14 cellular contexts compared by ENCODE assay signal in genomic region chr5:158154226-158155005, GRCh38.
DNase-seq lines count a peak whose midpoint lies in the region; TF ChIP-seq lines count a peak whose summit lies in the region.
"Had no signal": no experiment of that assay in that cellular context is flagged by ENCODE, and none has a peak within 500 bp of the region (broad histone marks: within the 10 kb centered on the region; RNA-seq: fewer than 3 reads in every experiment).

No MANE protein-coding gene starts in this region.

- WGBS in SK-N-SH (ENCODE audit: low lambda C conversion rate), result 61% methylated on average over 3 of the region's 3 CpGs

- H3K27ac ChIP-seq in SK-N-SH (ENCODE audit: low read depth in 2 of 2, low read length in 1 of 2), result no peak overlapping the region
- H3K27ac ChIP-seq: colonic mucosa had no signal

- TF ChIP-seq RAD21 in SK-N-SH (IDR thresholded peaks at IDR 0.05; ENCODE audit: low read length), result no peak

- no peaks in the 10 kb centered on the region for H3K9me2 ChIP-seq in SK-N-SH

- H3K4me3 ChIP-seq in BJ (ENCODE audit: low read depth, low read length) (no peak overlapping the region), SK-N-SH (ENCODE audit: low read depth in 2 of 2, low read length in 1 of 2) (no peak overlapping the region), fibroblast of mammary gland (ENCODE audit: control insufficient read depth, low read depth, low read length) (no peak overlapping the region)
- H3K4me3 ChIP-seq: colonic mucosa had no signal

- TF ChIP-seq CTCF in BJ (IDR thresholded peaks at IDR 0.05; ENCODE audit: insufficient read depth, low read depth, low read length), result no peak
- TF ChIP-seq CTCF in SK-N-SH (IDR thresholded peaks at IDR 0.05), result no peak
- TF ChIP-seq CTCF in fibroblast of mammary gland (conservative IDR thresholded peaks at IDR 0.05; ENCODE audit: control insufficient read depth, insufficient read depth, low read depth, low read length), result peak; percentile 36

- no peak overlapping the region for H3K4me2 ChIP-seq in SK-N-SH

- H3K4me1 ChIP-seq in SK-N-SH (ENCODE audit: control insufficient read depth in 1 of 2, insufficient read depth in 2 of 2, low read depth in 1 of 2, low read length in 1 of 2), result no peaks in the 10 kb centered on the region
- H3K4me1 ChIP-seq: colonic mucosa had no signal

- POLR2A ChIA-PET in BJ (lab: Charles Lee) (interaction anchor here (0.9 kb wide), 1 partner anchor 840 kb away, joined by 4 read pairs; no protein-coding TSS in a partner anchor), SK-N-SH (lab: Yijun Ruan, JAX) (no interaction called here)

- TF ChIP-seq EP300 in SK-N-SH (IDR thresholded peaks at IDR 0.05; ENCODE audit: borderline replicate concordance in 1 of 2, low read depth in 1 of 2, low read length in 1 of 2), result peak in 1 of 2 experiments; percentile 61; a peak in 2 of 4 replicates

- DNase-seq in BJ (ENCODE audit: low read depth) (peak; percentile 30), SK-N-SH (no peak), fibroblast of mammary gland (ENCODE audit: low read depth) (peak; percentile 100), non-pigmented ciliary epithelial cell (ENCODE audit: low read depth) (peak; percentile 78), HK-2 (ENCODE audit: unreplicated experiment) (no peak), mesenteric fat pad (ENCODE audit: low spot score) (no peak), LoVo (ENCODE audit: low spot score) (no peak)
- no peak for DNase-seq in activated effector memory CD4-positive, alpha-beta T cell treated with anti-CD3 and anti-CD28 coated beads, Interleukin-2, amount 50 U/mL, for 16 hours
- DNase-seq: CD8-positive, alpha-beta T cell; colonic mucosa; Kasumi-1; NCI-H774; occipital lobe; T-helper 17 cell had no signal

- H4K20me1 ChIP-seq in SK-N-SH (ENCODE audit: insufficient read depth), result no peaks in the 10 kb centered on the region

- no peak overlapping the region for H3K9ac ChIP-seq in SK-N-SH

- CTCF ChIA-PET in BJ (lab: Yijun Ruan, JAX) (interaction anchor here (1.0 to 2.3 kb wide), 4 partner anchors 8 to 79 kb away, joined by 3 to 5 read pairs (median 4); no protein-coding TSS in a partner anchor), SK-N-SH (lab: Yijun Ruan, JAX) (interaction anchor here (0.7 to 3.0 kb wide), 4 partner anchors 20 to 545 kb away, joined by 3 to 8 read pairs (median 3); no protein-coding TSS in a partner anchor)

- no peaks in the 10 kb centered on the region for H3K79me2 ChIP-seq in SK-N-SH (ENCODE audit: insufficient read depth)

- no peaks in the 10 kb centered on the region for H3K27me3 ChIP-seq in BJ (ENCODE audit: control insufficient read depth, insufficient read depth, low read length)
- H3K27me3 ChIP-seq in SK-N-SH (ENCODE audit: insufficient read depth), result no peaks in the 10 kb centered on the region
- H3K27me3 ChIP-seq: colonic mucosa had no signal

- H3K9me3 ChIP-seq in SK-N-SH, result no peaks in the 10 kb centered on the region
- H3K9me3 ChIP-seq: colonic mucosa had no signal

- H3K36me3 ChIP-seq in BJ (ENCODE audit: control insufficient read depth, insufficient read depth, low read length) (no peaks in the 10 kb centered on the region), SK-N-SH (replicated peaks in 1 of 2; ENCODE audit: control insufficient read depth in 1 of 2, insufficient read depth in 2 of 2, low read length in 1 of 2) (no peaks in the 10 kb centered on the region)
- H3K36me3 ChIP-seq: colonic mucosa had no signal

- H2AFZ ChIP-seq in SK-N-SH (ENCODE audit: low read depth), result no peak overlapping the region

- H3F3A ChIP-seq in SK-N-SH (replicated peaks; ENCODE audit: insufficient read depth), result no peaks in the 10 kb centered on the region

TF ChIP-seq in SK-N-SH, 30 proteins besides CTCF, POLR2A, EP300 and RAD21:
- peak; percentile 73; the same call in 1 of the 2 replicates for TF ChIP-seq FOSL2 (IDR thresholded peaks at IDR 0.05; ENCODE audit: borderline replicate concordance, low read depth)
- TF ChIP-seq MAX (IDR thresholded peaks at IDR 0.05; ENCODE audit: low read depth), result 0 out of 2 replicates have a peak, but pooled peaks have one; percentile 58
- peak; percentile 80 for TF ChIP-seq JUND (IDR thresholded peaks at IDR 0.05)
- peak; percentile 91 for TF ChIP-seq PBX3 (IDR thresholded peaks at IDR 0.05)
- TF ChIP-seq ELF1 (IDR thresholded peaks at IDR 0.05), result no peak
- peak; percentile 91 for TF ChIP-seq NFIC (IDR thresholded peaks at IDR 0.05; ENCODE audit: borderline replicate concordance)
- TF ChIP-seq TCF12 (IDR thresholded peaks at IDR 0.05), result peak; percentile 68
- no peak for TF ChIP-seq EZH2phosphoT487 (IDR thresholded peaks at IDR 0.05; ENCODE audit: borderline replicate concordance, low read depth)
- no peak for TF ChIP-seq GABPA (IDR thresholded peaks at IDR 0.05; ENCODE audit: low read depth)
- no peak for TF ChIP-seq FOXM1 (IDR thresholded peaks at IDR 0.05; ENCODE audit: low read depth)
- no peak; the same call in 1 of the 2 replicates for TF ChIP-seq RXRA (IDR thresholded peaks at IDR 0.05; ENCODE audit: borderline replicate concordance, low read depth)

Comparison
In these comparisons a context has a peak if more than half of its experiments do, and no peak if none do; other contexts are left out.
1. DNase-seq: peak in BJ (single experiment), fibroblast of mammary gland (single experiment) and non-pigmented ciliary epithelial cell (single experiment); none in SK-N-SH (single experiment), HK-2 (single experiment), activated effector memory CD4-positive, alpha-beta T cell treated with anti-CD3 and anti-CD28 coated beads, Interleukin-2, amount 50 U/mL, for 16 hours (single experiment), mesenteric fat pad (single experiment) and LoVo (single experiment).